ENCODE assay signal across 22 cellular contexts in the genomic region with DNA sequence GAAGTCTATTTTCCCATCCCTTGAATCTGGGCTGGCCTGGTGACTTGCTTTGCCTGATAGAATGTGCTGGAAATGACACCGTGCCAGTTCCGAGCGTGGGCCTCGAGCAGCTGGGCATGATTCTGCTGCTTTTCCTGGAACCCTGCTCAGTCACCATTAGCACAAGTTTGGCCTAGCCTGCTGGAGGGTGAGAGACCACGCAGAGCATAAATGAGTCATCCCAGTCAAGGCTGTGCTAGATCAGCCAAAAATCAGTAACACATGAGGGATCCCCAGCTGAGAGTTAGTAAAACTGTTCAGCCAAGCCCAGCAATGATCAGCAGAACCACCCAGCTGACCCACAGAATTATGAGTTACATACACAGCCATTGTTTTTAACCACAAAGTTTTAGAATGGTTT.
A peak's percentile ranks its signal among the peaks of the same experiment; 100 is the strongest.
DNase-seq lines count a peak whose midpoint lies in the region; ATAC-seq and TF ChIP-seq lines count a peak whose summit lies in the region.
"Had no signal": no experiment of that assay in that cellular context is flagged by ENCODE, and none has a peak within 500 bp of the region (broad histone marks: within the 10 kb centered on the region; RNA-seq: fewer than 3 reads in every experiment).

No MANE protein-coding gene starts in this region.

- DNase-seq in activated CD8-positive, alpha-beta memory T cell treated with anti-CD3 and anti-CD28 coated beads for 24 hours, result peak; percentile 46
- DNase-seq in activated CD8-positive, alpha-beta memory T cell treated with anti-CD3 and anti-CD28 coated beads, Interleukin-2, amount 50 U/mL, for 4 hours, result no peak
- DNase-seq in RWPE2 (ENCODE audit: low spot score) (peak; percentile 65), fibroblast of peridontal ligament (ENCODE audit: extremely low read depth) (peak; percentile 56), caudate nucleus (lab: John Stamatoyannopoulos, UW) (no peak), GM10266 (ENCODE audit: extremely low spot score) (no peak), middle frontal gyrus (ENCODE audit: extremely low spot score, low spot score) (no peak)
- no peak for DNase-seq in stimulated activated naive CD8-positive, alpha-beta T cell treated with anti-CD3 and anti-CD28 coated beads, Interleukin-15, amount 100 ng/mL, for 72 hours
- DNase-seq: activated naive CD4-positive, alpha-beta T cell treated with anti-CD3 and anti-CD28 coated beads, Interleukin-2, amount 50 U/mL, for 16 hours; dorsolateral prefrontal cortex; left lung; NCI-H1436 treated with DMSO at 0.1 percent for 48 hours; NCI-H226; NK-92 treated with Interleukin-12 subunit alpha and Interleukin-12 subunit beta, amount 100 ng/mL, for 24 hours; stimulated activated naive CD4-positive, alpha-beta T cell; T-cell; upper lobe of right lung had no signal

- H3K4me3 Mint-ChIP-seq in stimulated activated naive CD8-positive, alpha-beta T cell treated with anti-CD3 and anti-CD28 coated beads, Interleukin-15, amount 100 ng/mL, for 72 hours, result no peak overlapping the region
- H3K4me3 Mint-ChIP-seq: T-cell had no signal

- no peak for ATAC-seq in RWPE2 (ENCODE audit: low read depth)
- peak; percentile 50 for ATAC-seq in stimulated activated naive CD8-positive, alpha-beta T cell treated with anti-CD3 and anti-CD28 coated beads, Interleukin-15, amount 100 ng/mL, for 72 hours
- ATAC-seq: GM12878, left lung, T-cell had no signal

- no peak overlapping the region for H3K27ac Mint-ChIP-seq in stimulated activated naive CD8-positive, alpha-beta T cell treated with anti-CD3 and anti-CD28 coated beads, Interleukin-15, amount 100 ng/mL, for 72 hours
- H3K27ac Mint-ChIP-seq: T-cell had no signal

- H3K4me1 Mint-ChIP-seq in stimulated activated naive CD8-positive, alpha-beta T cell treated with anti-CD3 and anti-CD28 coated beads, Interleukin-15, amount 100 ng/mL, for 72 hours, result no peaks in the 10 kb centered on the region

- no peaks in the 10 kb centered on the region for H3K4me1 ChIP-seq in RWPE2 (ENCODE audit: insufficient read depth, poor library complexity, severe bottlenecking)
- H3K4me1 ChIP-seq: breast epithelium, left lung, upper lobe of right lung had no signal

- H3K27me3 ChIP-seq in RWPE2 (ENCODE audit: insufficient read depth, poor library complexity, severe bottlenecking), result no peaks in the 10 kb centered on the region
- H3K27me3 ChIP-seq: breast epithelium, left lung, upper lobe of right lung had no signal

- no peaks in the 10 kb centered on the region for H3K9me3 ChIP-seq in RWPE2 (ENCODE audit: severe bottlenecking)
- H3K9me3 ChIP-seq: breast epithelium, left lung, upper lobe of right lung had no signal

- H3K27ac ChIP-seq in RWPE2 (ENCODE audit: poor library complexity, severe bottlenecking) (no peak overlapping the region), caudate nucleus (ENCODE audit: low read depth, low read length) (no peak overlapping the region)
- H3K27ac ChIP-seq: breast epithelium, dorsolateral prefrontal cortex, left lung, parathyroid adenoma, upper lobe of right lung, VCaP had no signal

- H3K36me3 ChIP-seq in RWPE2 (ENCODE audit: low read depth), result no peaks in the 10 kb centered on the region
- H3K36me3 ChIP-seq: breast epithelium, left lung, upper lobe of right lung had no signal

- H3K4me3 ChIP-seq in RWPE2 (ENCODE audit: severe bottlenecking), result no peak overlapping the region
- H3K4me3 ChIP-seq: breast epithelium, dorsolateral prefrontal cortex, GM12878, left lung, smooth muscle cell, upper lobe of right lung had no signal

- TF ChIP-seq CTCF in RWPE2 (IDR thresholded peaks at IDR 0.05; ENCODE audit: poor library complexity, severe bottlenecking) (no peak), GM10266 (IDR thresholded peaks at IDR 0.05; ENCODE audit: control insufficient read depth, insufficient read depth, low read depth, missing control alignments) (no peak)

- peaks cover 5 to 9% of the 10 kb centered on the region in 2 donors for H3K9me3 Mint-ChIP-seq in stimulated activated naive CD8-positive, alpha-beta T cell treated with anti-CD3 and anti-CD28 coated beads, Interleukin-15, amount 100 ng/mL, for 72 hours
- H3K9me3 Mint-ChIP-seq: T-cell had no signal

- peaks cover 10% of the 10 kb centered on the region for H3K27me3 Mint-ChIP-seq in stimulated activated naive CD8-positive, alpha-beta T cell treated with anti-CD3 and anti-CD28 coated beads, Interleukin-15, amount 100 ng/mL, for 72 hours

Comparison
In these comparisons a context has a peak if more than half of its experiments do, and no peak if none do; other contexts are left out.
1. DNase-seq: peak in activated CD8-positive, alpha-beta memory T cell treated with anti-CD3 and anti-CD28 coated beads for 24 hours (single experiment), RWPE2 (single experiment) and fibroblast of peridontal ligament (single experiment); none in activated CD8-positive, alpha-beta memory T cell treated with anti-CD3 and anti-CD28 coated beads, Interleukin-2, amount 50 U/mL, for 4 hours (single experiment), stimulated activated naive CD8-positive, alpha-beta T cell treated with anti-CD3 and anti-CD28 coated beads, Interleukin-15, amount 100 ng/mL, for 72 hours (0 of 2), caudate nucleus (0 of 61), GM10266 (single experiment) and middle frontal gyrus (single experiment).